16 cellular contexts compared by ENCODE assay signal in genomic region chr10:68625316-68625921, GRCh38.
DNase-seq lines count a peak whose midpoint lies in the region; ATAC-seq and TF ChIP-seq lines count a peak whose summit lies in the region.
"Had no signal": no experiment of that assay in that cellular context is flagged by ENCODE, and none has a peak within 500 bp of the region (broad histone marks: within the 10 kb centered on the region; RNA-seq: fewer than 3 reads in every experiment).

No MANE protein-coding gene starts in this region.

- POLR2A ChIA-PET in OCI-LY7 (lab: Charles Lee): no interaction called here

- DNase-seq in AG20443 (ENCODE audit: low spot score) (peak; percentile 10), EH (ENCODE audit: low read depth) (peak; percentile 28), OCI-LY7 (ENCODE audit: low spot score) (peak; percentile 61), fibroblast of villous mesenchyme (ENCODE audit: low read depth) (peak; percentile 13), colonic mucosa (no peak), Right ventricle myocardium superior (no peak)
- DNase-seq: cortex of kidney, left lung, NCI-H146, NCI-H345, T-helper 1 cell had no signal

- no peaks in the 10 kb centered on the region for H3K9me3 ChIP-seq in OCI-LY7 (ENCODE audit: low read length)
- H3K9me3 ChIP-seq in colonic mucosa: no peaks in the 10 kb centered on the region
- H3K9me3 ChIP-seq: HAP-1, left lung, thoracic aorta had no signal

- H3K36me3 ChIP-seq in OCI-LY7 (ENCODE audit: insufficient read depth, low read length): no peaks in the 10 kb centered on the region
- H3K36me3 ChIP-seq in colonic mucosa: no peaks in the 10 kb centered on the region
- H3K36me3 ChIP-seq: left lung, thoracic aorta had no signal

- CTCF ChIA-PET in OCI-LY7 (lab: Charles Lee; ENCODE audit: unreplicated experiment): no interaction called here

- peak overlapping the region; percentile 14 for H3K27ac ChIP-seq in OCI-LY7 (ENCODE audit: low read depth, low read length, poor library complexity, severe bottlenecking)
- no peak overlapping the region for H3K27ac ChIP-seq in colonic mucosa
- H3K27ac ChIP-seq: left lung, thoracic aorta, VCaP had no signal

- BruUV-seq in OCI-LY7 (replicated peaks; lab: Mats Ljungman, UMichigan): no TSS peak

- H3K9me2 ChIP-seq in OCI-LY7 (ENCODE audit: insufficient read depth, low read length): no peaks in the 10 kb centered on the region

- peak overlapping the region; percentile 68 for H3K4me2 ChIP-seq in OCI-LY7 (ENCODE audit: low read length)

- H3K4me1 ChIP-seq in OCI-LY7 (ENCODE audit: insufficient read depth, low read length, poor library complexity, severe bottlenecking): peaks cover 13% of the 10 kb centered on the region
- H3K4me1 ChIP-seq in colonic mucosa: no peaks in the 10 kb centered on the region
- H3K4me1 ChIP-seq: left lung had no signal

- ATAC-seq in GM18519 (IDR thresholded peaks at IDR 0.05; ENCODE audit: low FRiP score, unreplicated experiment) (no peak), SK-N-SH treated with all-trans-retinoic acid at 6 μM for 48 hours (no peak), Right ventricle myocardium superior (ENCODE audit: poor library complexity) (no peak)
- ATAC-seq: left lung had no signal

- no peaks in the 10 kb centered on the region for H4K20me1 ChIP-seq in OCI-LY7 (ENCODE audit: insufficient read depth, low read length)

- H2AFZ ChIP-seq in OCI-LY7 (ENCODE audit: low read length): peak overlapping the region; percentile 46

- TF ChIP-seq CTCF in OCI-LY7 (conservative IDR thresholded peaks at IDR 0.05; ENCODE audit: low read length) (no peak), fibroblast of villous mesenchyme (IDR thresholded peaks at IDR 0.05; ENCODE audit: insufficient read depth, low read depth, low read length) (no peak), colonic mucosa (IDR thresholded peaks at IDR 0.05) (no peak)

- intact Hi-C loops in OCI-LY7 (cut with micrococcal nuclease; ENCODE audit: unreplicated experiment): no loop called here
- intact Hi-C loops in colonic mucosa (cut with DNase I): no loop called here
- intact Hi-C loops in Right ventricle myocardium superior (cut with DNase I): no loop called here

- H3K27me3 ChIP-seq in colonic mucosa: no peaks in the 10 kb centered on the region
- H3K27me3 ChIP-seq: left lung had no signal

- H3K79me2 ChIP-seq in OCI-LY7 (ENCODE audit: insufficient read depth, low read depth, low read length): no peaks in the 10 kb centered on the region

- H3K9ac ChIP-seq in colonic mucosa (ENCODE audit: low read depth in 2 of 2, low read length in 2 of 2): no peak overlapping the region

- H3K4me3 ChIP-seq in OCI-LY7 (ENCODE audit: low read depth, low read length, poor library complexity, severe bottlenecking) (peak overlapping the region; percentile 27), fibroblast of villous mesenchyme (ENCODE audit: low read depth, low read length) (no peak overlapping the region), colonic mucosa (no peak overlapping the region)
- H3K4me3 ChIP-seq: HAP-1, left lung, thoracic aorta had no signal

TF ChIP-seq in SK-N-SH treated with all-trans-retinoic acid at 6 μM for 48 hours, 23 proteins besides CTCF, POLR2A, EP300 and RAD21:
- no peak for TF ChIP-seq SNAI2 (CRISPR knock-in tag; IDR thresholded peaks at IDR 0.05)
- TF ChIP-seq, protein P1, sequence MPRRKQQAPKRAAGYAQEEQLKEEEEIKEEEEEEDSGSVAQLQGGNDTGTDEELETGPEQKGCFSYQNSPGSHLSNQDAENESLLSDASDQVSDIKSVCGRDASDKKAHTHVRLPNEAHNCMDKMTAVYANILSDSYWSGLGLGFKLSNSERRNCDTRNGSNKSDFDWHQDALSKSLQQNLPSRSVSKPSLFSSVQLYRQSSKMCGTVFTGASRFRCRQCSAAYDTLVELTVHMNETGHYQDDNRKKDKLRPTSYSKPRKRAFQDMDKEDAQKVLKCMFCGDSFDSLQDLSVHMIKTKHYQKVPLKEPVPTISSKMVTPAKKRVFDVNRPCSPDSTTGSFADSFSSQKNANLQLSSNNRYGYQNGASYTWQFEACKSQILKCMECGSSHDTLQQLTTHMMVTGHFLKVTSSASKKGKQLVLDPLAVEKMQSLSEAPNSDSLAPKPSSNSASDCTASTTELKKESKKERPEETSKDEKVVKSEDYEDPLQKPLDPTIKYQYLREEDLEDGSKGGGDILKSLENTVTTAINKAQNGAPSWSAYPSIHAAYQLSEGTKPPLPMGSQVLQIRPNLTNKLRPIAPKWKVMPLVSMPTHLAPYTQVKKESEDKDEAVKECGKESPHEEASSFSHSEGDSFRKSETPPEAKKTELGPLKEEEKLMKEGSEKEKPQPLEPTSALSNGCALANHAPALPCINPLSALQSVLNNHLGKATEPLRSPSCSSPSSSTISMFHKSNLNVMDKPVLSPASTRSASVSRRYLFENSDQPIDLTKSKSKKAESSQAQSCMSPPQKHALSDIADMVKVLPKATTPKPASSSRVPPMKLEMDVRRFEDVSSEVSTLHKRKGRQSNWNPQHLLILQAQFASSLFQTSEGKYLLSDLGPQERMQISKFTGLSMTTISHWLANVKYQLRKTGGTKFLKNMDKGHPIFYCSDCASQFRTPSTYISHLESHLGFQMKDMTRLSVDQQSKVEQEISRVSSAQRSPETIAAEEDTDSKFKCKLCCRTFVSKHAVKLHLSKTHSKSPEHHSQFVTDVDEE (CRISPR knock-in tag; IDR thresholded peaks at IDR 0.05): no peak
- TF ChIP-seq TOX (CRISPR knock-in tag; IDR thresholded peaks at IDR 0.05; ENCODE audit: borderline replicate concordance): no peak
- no peak for TF ChIP-seq GLIS3 (CRISPR knock-in tag; IDR thresholded peaks at IDR 0.05)
- TF ChIP-seq CSDC2 (CRISPR knock-in tag; IDR thresholded peaks at IDR 0.05): no peak
- TF ChIP-seq, protein P2, sequence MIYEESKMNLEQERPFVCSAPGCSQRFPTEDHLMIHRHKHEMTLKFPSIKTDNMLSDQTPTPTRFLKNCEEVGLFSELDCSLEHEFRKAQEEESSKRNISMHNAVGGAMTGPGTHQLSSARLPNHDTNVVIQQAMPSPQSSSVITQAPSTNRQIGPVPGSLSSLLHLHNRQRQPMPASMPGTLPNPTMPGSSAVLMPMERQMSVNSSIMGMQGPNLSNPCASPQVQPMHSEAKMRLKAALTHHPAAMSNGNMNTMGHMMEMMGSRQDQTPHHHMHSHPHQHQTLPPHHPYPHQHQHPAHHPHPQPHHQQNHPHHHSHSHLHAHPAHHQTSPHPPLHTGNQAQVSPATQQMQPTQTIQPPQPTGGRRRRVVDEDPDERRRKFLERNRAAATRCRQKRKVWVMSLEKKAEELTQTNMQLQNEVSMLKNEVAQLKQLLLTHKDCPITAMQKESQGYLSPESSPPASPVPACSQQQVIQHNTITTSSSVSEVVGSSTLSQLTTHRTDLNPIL (CRISPR knock-in tag; IDR thresholded peaks at IDR 0.05; ENCODE audit: low read depth): no peak
- no peak for TF ChIP-seq ZFP3 (CRISPR knock-in tag; IDR thresholded peaks at IDR 0.05)
- no peak for TF ChIP-seq ZNF565 (CRISPR knock-in tag; conservative IDR thresholded peaks at IDR 0.05; ENCODE audit: low read depth)
- TF ChIP-seq ISL1 (CRISPR knock-in tag; IDR thresholded peaks at IDR 0.05): no peak
- TF ChIP-seq RARB (CRISPR knock-in tag; IDR thresholded peaks at IDR 0.05): no peak
- TF ChIP-seq TCF4 (CRISPR knock-in tag; IDR thresholded peaks at IDR 0.05; ENCODE audit: borderline replicate concordance): no peak
- TF ChIP-seq, protein P3, sequence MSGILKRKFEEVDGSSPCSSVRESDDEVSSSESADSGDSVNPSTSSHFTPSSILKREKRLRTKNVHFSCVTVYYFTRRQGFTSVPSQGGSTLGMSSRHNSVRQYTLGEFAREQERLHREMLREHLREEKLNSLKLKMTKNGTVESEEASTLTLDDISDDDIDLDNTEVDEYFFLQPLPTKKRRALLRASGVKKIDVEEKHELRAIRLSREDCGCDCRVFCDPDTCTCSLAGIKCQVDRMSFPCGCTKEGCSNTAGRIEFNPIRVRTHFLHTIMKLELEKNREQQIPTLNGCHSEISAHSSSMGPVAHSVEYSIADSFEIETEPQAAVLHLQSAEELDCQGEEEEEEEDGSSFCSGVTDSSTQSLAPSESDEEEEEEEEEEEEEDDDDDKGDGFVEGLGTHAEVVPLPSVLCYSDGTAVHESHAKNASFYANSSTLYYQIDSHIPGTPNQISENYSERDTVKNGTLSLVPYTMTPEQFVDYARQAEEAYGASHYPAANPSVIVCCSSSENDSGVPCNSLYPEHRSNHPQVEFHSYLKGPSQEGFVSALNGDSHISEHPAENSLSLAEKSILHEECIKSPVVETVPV (CRISPR knock-in tag; IDR thresholded peaks at IDR 0.05): no peak
- TF ChIP-seq, protein P4, sequence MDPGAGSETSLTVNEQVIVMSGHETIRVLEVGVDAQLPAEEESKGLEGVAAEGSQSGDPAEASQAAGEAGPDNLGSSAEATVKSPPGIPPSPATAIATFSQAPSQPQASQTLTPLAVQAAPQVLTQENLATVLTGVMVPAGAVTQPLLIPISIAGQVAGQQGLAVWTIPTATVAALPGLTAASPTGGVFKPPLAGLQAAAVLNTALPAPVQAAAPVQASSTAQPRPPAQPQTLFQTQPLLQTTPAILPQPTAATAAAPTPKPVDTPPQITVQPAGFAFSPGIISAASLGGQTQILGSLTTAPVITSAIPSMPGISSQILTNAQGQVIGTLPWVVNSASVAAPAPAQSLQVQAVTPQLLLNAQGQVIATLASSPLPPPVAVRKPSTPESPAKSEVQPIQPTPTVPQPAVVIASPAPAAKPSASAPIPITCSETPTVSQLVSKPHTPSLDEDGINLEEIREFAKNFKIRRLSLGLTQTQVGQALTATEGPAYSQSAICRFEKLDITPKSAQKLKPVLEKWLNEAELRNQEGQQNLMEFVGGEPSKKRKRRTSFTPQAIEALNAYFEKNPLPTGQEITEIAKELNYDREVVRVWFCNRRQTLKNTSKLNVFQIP (CRISPR knock-in tag; IDR thresholded peaks at IDR 0.05; ENCODE audit: borderline replicate concordance, low read depth): no peak

Comparison
In these comparisons a context has a peak if more than half of its experiments do, and no peak if none do; other contexts are left out.
1. DNase-seq: peak in AG20443 (single experiment), EH (single experiment), OCI-LY7 (single experiment) and fibroblast of villous mesenchyme (single experiment); none in colonic mucosa (single experiment) and Right ventricle myocardium superior (single experiment).